8 cellular contexts compared by ENCODE assay signal in genomic region chr7:152465118-152465387, GRCh38. TPM values are rescaled to one million over a fixed set of nuclear protein-coding genes. Genes with fewer than 3 reads are reported as not detected.
A peak's percentile ranks its signal among the peaks of the same experiment; 100 is the strongest.
DNase-seq lines count a peak whose midpoint lies in the region; TF ChIP-seq lines count a peak whose summit lies in the region.

No MANE protein-coding gene starts in this region.

- CTCF ChIA-PET in GM10248 (lab: Yijun Ruan, JAX), result no interaction called here

- in situ Hi-C loops in GM23248 (cut with MboI), result no loop called here

- TF ChIP-seq CTCF in VCaP (conservative IDR thresholded peaks at IDR 0.05) (no peak), fibroblast of villous mesenchyme (IDR thresholded peaks at IDR 0.05; ENCODE audit: insufficient read depth, low read depth, low read length) (no peak), GM10248 (IDR thresholded peaks at IDR 0.05; ENCODE audit: control extremely low read depth, extremely low read depth, low read depth, missing control alignments) (no peak)

- H3K9me3 ChIP-seq in GM23248 (ENCODE audit: low read depth) (no peaks in the 10 kb centered on the region), skeletal muscle satellite cell (replicated peaks; ENCODE audit: low read length) (no peaks in the 10 kb centered on the region)

- H3K9ac ChIP-seq in GM23248 (peak overlapping the region; percentile 79), skeletal muscle satellite cell (ENCODE audit: low read depth, low read length) (peak overlapping the region; percentile 93)

- H3K9me2 ChIP-seq in GM23248 (ENCODE audit: insufficient read depth), result no peaks in the 10 kb centered on the region

- H3K4me2 ChIP-seq in GM23248 (ENCODE audit: unreplicated experiment) (peak overlapping the region; percentile 77), skeletal muscle satellite cell (ENCODE audit: low read length) (peak overlapping the region; percentile 82)

- peaks cover 13% of the 10 kb centered on the region for H3F3A ChIP-seq in GM23248 (ENCODE audit: insufficient read depth)

- H3K4me3 ChIP-seq in GM23248 (peak overlapping the region; percentile 77), fibroblast of villous mesenchyme (ENCODE audit: low read depth, low read length) (peak overlapping the region; percentile 74), skeletal muscle satellite cell (ENCODE audit: low read length) (peak overlapping the region; percentile 84)

- H2AFZ ChIP-seq in GM23248, result peak overlapping the region; percentile 82

- no peak for DNase-seq in GM23248
- DNase-seq in fibroblast of villous mesenchyme (ENCODE audit: low read depth), result no peak
- no peak for DNase-seq in T1000 (lab: John Stamatoyannopoulos, UW)
- DNase-seq in cerebellar nuclear complex (lab: John Stamatoyannopoulos, UW), result no peak
- no peak for DNase-seq in NCI-H1092 treated with DMSO at 0.1 percent for 48 hours (lab: John Stamatoyannopoulos, UW)
- no peak for DNase-seq in GM10248 (ENCODE audit: extremely low spot score)

- peak overlapping the region; percentile 68; the same call in 1 of the 2 replicates for H3K27ac ChIP-seq in GM23248
- peak overlapping the region; percentile 100 for H3K27ac ChIP-seq in VCaP

- H3K4me1 ChIP-seq in GM23248 (ENCODE audit: insufficient read depth) (peaks cover 8% of the 10 kb centered on the region; the same call in 1 of the 2 replicates), skeletal muscle satellite cell (ENCODE audit: control insufficient read depth, insufficient read depth, low read length) (peaks cover 3% of the 10 kb centered on the region)

- H3K36me3 ChIP-seq in GM23248 (ENCODE audit: low read depth), result no peaks in the 10 kb centered on the region
- no peaks in the 10 kb centered on the region for H3K36me3 ChIP-seq in skeletal muscle satellite cell (ENCODE audit: insufficient read depth, low read length)

- POLR2A ChIA-PET in GM10248 (lab: Yijun Ruan, JAX), result no interaction called here

- no peaks in the 10 kb centered on the region for H3K79me2 ChIP-seq in GM23248 (ENCODE audit: insufficient read depth)

- no peaks in the 10 kb centered on the region for H3K27me3 ChIP-seq in GM23248 (replicated peaks; ENCODE audit: insufficient read depth)
- no peaks in the 10 kb centered on the region for H3K27me3 ChIP-seq in skeletal muscle satellite cell (ENCODE audit: control insufficient read depth, insufficient read depth, low read length)

- 19% methylated on average over 4 of the region's 4 CpGs for WGBS in GM23248 (ENCODE audit: low coverage in 1 of 2, low lambda C conversion rate in 2 of 2, missing lambda C conversion rate in 2 of 2), 2 experiments

- H4K20me1 ChIP-seq in GM23248 (ENCODE audit: insufficient read depth), result no peaks in the 10 kb centered on the region

RNA-seq across cellular contexts. Expression of gene KMT2C, which starts 29.2 kb away (rescaled TPM):
- total RNA-seq in GM23248 (2014; rRNA removed; shearing (Covaris generic)), result 14.2 and 14.3 TPM in 2 replicates
- polyA plus RNA-seq in GM23248 (2016; fragmentation: Nextera tagmentation; extraction: Ambion mirVana), result 7.2 and 8.3 TPM in 2 replicates
- total RNA-seq in fibroblast of villous mesenchyme, result 34.8 and 39.7 TPM in 2 replicates
- total RNA-seq in skeletal muscle satellite cell (2012; rRNA removed), result 21.8 and 25.6 TPM in 2 replicates
